17 cellular contexts compared by ENCODE assay signal in genomic region chr9:130196643-130197042, GRCh38. TPM values are rescaled to one million over a fixed set of nuclear protein-coding genes. Genes with fewer than 3 reads are reported as not detected.
DNase-seq lines count a peak whose midpoint lies in the region; ATAC-seq, FAIRE-seq and TF ChIP-seq lines count a peak whose summit lies in the region.
"Had no signal": no experiment of that assay in that cellular context is flagged by ENCODE, and none has a peak within 500 bp of the region (broad histone marks: within the 10 kb centered on the region; RNA-seq: fewer than 3 reads in every experiment).

No MANE protein-coding gene starts in this region.

- TF ChIP-seq POLR2A in erythroblast (IDR thresholded peaks at IDR 0.05; ENCODE audit: low read length) (peak; percentile 29), testis (IDR thresholded peaks at IDR 0.05) (no peak), GM12891 (IDR thresholded peaks at IDR 0.05; ENCODE audit: low read depth, low read length) (no peak), H54 (IDR thresholded peaks at IDR 0.05; ENCODE audit: low read depth, low read length) (no peak)

- H3K4me1 ChIP-seq in testis, result peaks cover 3% of the 10 kb centered on the region
- H3K4me1 ChIP-seq: upper lobe of right lung had no signal

- H3K27me3 Mint-ChIP-seq in activated naive CD8-positive, alpha-beta T cell, result no peaks in the 10 kb centered on the region
- no peaks in the 10 kb centered on the region for H3K27me3 Mint-ChIP-seq in activated naive CD8-positive, alpha-beta T cell treated with anti-CD3 and anti-CD28 coated beads, Interleukin-2, amount 50 U/mL, for 24 hours

- no peaks in the 10 kb centered on the region for H3K36me3 ChIP-seq in testis (ENCODE audit: low read depth, missing control alignments)
- H3K36me3 ChIP-seq: upper lobe of right lung had no signal

- no peaks in the 10 kb centered on the region for H3K9me3 Mint-ChIP-seq in activated naive CD8-positive, alpha-beta T cell (ENCODE audit: low read depth)
- no peaks in the 10 kb centered on the region for H3K9me3 Mint-ChIP-seq in activated naive CD8-positive, alpha-beta T cell treated with anti-CD3 and anti-CD28 coated beads, Interleukin-2, amount 50 U/mL, for 24 hours

- H3K36me3 Mint-ChIP-seq in activated naive CD8-positive, alpha-beta T cell, result no peaks in the 10 kb centered on the region
- no peaks in the 10 kb centered on the region for H3K36me3 Mint-ChIP-seq in activated naive CD8-positive, alpha-beta T cell treated with anti-CD3 and anti-CD28 coated beads, Interleukin-2, amount 50 U/mL, for 24 hours (ENCODE audit: low read depth)

- FAIRE-seq in GM12891 (lab: Jason Lieb, UNC) (no peak), H54 (lab: Jason Lieb, UNC) (no peak)
- FAIRE-seq: A204.1, colon had no signal

- intact Hi-C loops in testis (cut with DNase I; ENCODE audit: low total_unique reads), result no loop called here

- H3K4me1 Mint-ChIP-seq in activated naive CD8-positive, alpha-beta T cell (ENCODE audit: low read depth), result peaks cover 1% of the 10 kb centered on the region
- no peaks in the 10 kb centered on the region for H3K4me1 Mint-ChIP-seq in activated naive CD8-positive, alpha-beta T cell treated with anti-CD3 and anti-CD28 coated beads, Interleukin-2, amount 50 U/mL, for 24 hours

- H3K9me3 ChIP-seq in testis, result no peaks in the 10 kb centered on the region
- H3K9me3 ChIP-seq: upper lobe of right lung had no signal

- 35 to 51% methylated on average over 5 of the region's 5 CpGs for WGBS in testis, 2 donors

- no peak for TF ChIP-seq CTCF in testis (IDR thresholded peaks at IDR 0.05)

- H3K4me3 Mint-ChIP-seq in activated naive CD8-positive, alpha-beta T cell, result no peak overlapping the region
- H3K4me3 Mint-ChIP-seq in activated naive CD8-positive, alpha-beta T cell treated with anti-CD3 and anti-CD28 coated beads, Interleukin-2, amount 50 U/mL, for 24 hours, result no peak overlapping the region

- H3K27ac Mint-ChIP-seq in activated naive CD8-positive, alpha-beta T cell, result peak overlapping the region; percentile 34
- no peak overlapping the region for H3K27ac Mint-ChIP-seq in activated naive CD8-positive, alpha-beta T cell treated with anti-CD3 and anti-CD28 coated beads, Interleukin-2, amount 50 U/mL, for 24 hours

- DNase-seq in activated naive CD8-positive, alpha-beta T cell treated with anti-CD3 and anti-CD28 coated beads, Interleukin-2, amount 50 U/mL, for 24 hours, result no peak
- DNase-seq in NCI-H345 (lab: John Stamatoyannopoulos, UW), result peak; percentile 76
- DNase-seq in erythroblast (lab: John Stamatoyannopoulos, UW), result peak; percentile 84 to 89
- peak; percentile 45 for DNase-seq in testis
- DNase-seq in GM12891 (ENCODE audit: insufficient read length, low spot score), result no peak
- no peak for DNase-seq in H54 (ENCODE audit: insufficient read length, low spot score)
- DNase-seq: activated CD4-positive, alpha-beta T cell treated with anti-CD3 and anti-CD28 coated beads for 48 hours; activated effector memory CD4-positive, alpha-beta T cell treated with anti-CD3 and anti-CD28 coated beads, Interleukin-2, amount 50 U/mL, for 16 hours; Calu3; HCEC 1CT; Karpas-422; T-helper 1 cell; upper lobe of right lung had no signal

- ATAC-seq in activated naive CD8-positive, alpha-beta T cell treated with anti-CD3 and anti-CD28 coated beads, Interleukin-2, amount 50 U/mL, for 24 hours, result no peak
- ATAC-seq in GM21390 (IDR thresholded peaks at IDR 0.05; ENCODE audit: unreplicated experiment), result no peak
- ATAC-seq: upper lobe of right lung had no signal

- no peak overlapping the region for H3K27ac ChIP-seq in testis
- H3K27ac ChIP-seq: upper lobe of right lung had no signal

- H3K27me3 ChIP-seq in testis, result no peaks in the 10 kb centered on the region
- H3K27me3 ChIP-seq: upper lobe of right lung had no signal

- no peak overlapping the region for H3K4me3 ChIP-seq in testis
- H3K4me3 ChIP-seq: upper lobe of right lung had no signal

TF ChIP-seq in GM12891, 5 proteins besides CTCF, POLR2A, EP300 and RAD21:
- no peak for TF ChIP-seq SPI1 (IDR thresholded peaks at IDR 0.05; ENCODE audit: low read depth, low read length)
- TF ChIP-seq PAX5 (IDR thresholded peaks at IDR 0.05; ENCODE audit: insufficient read depth, low read length, severe bottlenecking), result no peak
- TF ChIP-seq POU2F2 (IDR thresholded peaks at IDR 0.05; ENCODE audit: low read depth, low read length), result no peak
- TF ChIP-seq POLR2AphosphoS5 (IDR thresholded peaks at IDR 0.05; ENCODE audit: low read depth, low read length), result no peak

RNA-seq across cellular contexts. Expression of gene NCS1, which starts 24.4 kb away (rescaled TPM):
- total RNA-seq in testis, result 1 to 10 TPM; 5.2 TPM
- 13.0 TPM for polyA plus RNA-seq in testis (ENCODE audit: insufficient read depth, low read depth, low replicate concordance)
- polyA plus RNA-seq in GM12891 (2012; ENCODE audit: low read depth, missing spikeins), result 0.08 TPM

Comparison
In these comparisons a context has a peak if more than half of its experiments do, and no peak if none do; other contexts are left out.
1. DNase-seq: peak in NCI-H345 (single experiment), erythroblast (2 of 2) and testis (single experiment); none in activated naive CD8-positive, alpha-beta T cell treated with anti-CD3 and anti-CD28 coated beads, Interleukin-2, amount 50 U/mL, for 24 hours (single experiment), GM12891 (single experiment) and H54 (single experiment).